Comparison of ENCODE assay signal across 1 cellular context in genomic region chr5:157912621-157913325, GRCh38.
TF ChIP-seq lines count a peak whose summit lies in the region.

No MANE protein-coding gene starts in this region.

TF ChIP-seq in GM23338, 12 proteins besides CTCF, POLR2A, EP300 and RAD21 (continued from another document):
- TF ChIP-seq REST (IDR thresholded peaks at IDR 0.05; ENCODE audit: unreplicated experiment) = no peak
- TF ChIP-seq CREB1 (CRISPR knock-in tag; IDR thresholded peaks at IDR 0.05; ENCODE audit: low read depth) = no peak
- TF ChIP-seq EZH2 (IDR thresholded peaks at IDR 0.05; ENCODE audit: low read depth, unreplicated experiment) = no peak
- TF ChIP-seq STAT1 (IDR thresholded peaks at IDR 0.05; ENCODE audit: unreplicated experiment) = no peak
- no peak for TF ChIP-seq ZNF114 (CRISPR knock-in tag; IDR thresholded peaks at IDR 0.05)
- TF ChIP-seq ZNF331 (CRISPR knock-in tag; IDR thresholded peaks at IDR 0.05; ENCODE audit: low read depth) = no peak
- no peak for TF ChIP-seq POLR2AphosphoS5 (IDR thresholded peaks at IDR 0.05; ENCODE audit: low read depth)
